19 cellular contexts compared by ENCODE assay signal in genomic region chr17:50354198-50354597, GRCh38. TPM values are rescaled to one million over a fixed set of nuclear protein-coding genes. Genes with fewer than 3 reads are reported as not detected.
"Had no signal": no experiment of that assay in that cellular context is flagged by ENCODE, and none has a peak within 500 bp of the region (broad histone marks: within the 10 kb centered on the region; RNA-seq: fewer than 3 reads in every experiment).

No MANE protein-coding gene starts in this region.

- DNase-seq: activated B cell treated with CpG ODN at 0.5 μM for 24 hours; activated CD8-positive, alpha-beta T cell treated with anti-CD3 and anti-CD28 coated beads, Interleukin-2, amount 10 ng/mL, durations not matched to agents 7 days and 5 days; activated naive CD4-positive, alpha-beta T cell treated with anti-CD3 and anti-CD28 coated beads for 36 hours; effector memory CD4-positive, alpha-beta T cell; esophagus squamous epithelium; heart right ventricle; immature natural killer cell; left ventricle myocardium superior; naive thymus-derived CD4-positive, alpha-beta T cell; stimulated activated CD4-positive, alpha-beta T cell treated with anti-CD3 and anti-CD28 coated beads, Interleukin-4, amount 100 ng/mL, for 24 hours had no signal

- H3K9ac ChIP-seq: neural progenitor cell had no signal

- H3K4me3 ChIP-seq: adrenal gland, esophagus squamous epithelium, heart right ventricle, neural progenitor cell, ovary, right lobe of liver, tibial artery had no signal

- H3K27me3 ChIP-seq: adrenal gland, esophagus squamous epithelium, heart right ventricle, neural progenitor cell, ovary, right lobe of liver, tibial artery had no signal

- H2AFZ ChIP-seq: neural progenitor cell had no signal

- H3K36me3 ChIP-seq: neural progenitor cell, ovary had no signal

- ATAC-seq: activated CD8-positive, alpha-beta T cell treated with anti-CD3 and anti-CD28 coated beads, Interleukin-2, amount 10 ng/mL, durations not matched to agents 7 days and 5 days; left ventricle myocardium superior; naive thymus-derived CD4-positive, alpha-beta T cell; stimulated activated memory B cell treated with anti-CD40 and anti-IgM and Interleukin-4, amounts not matched to agents 10 μg/mL and 1 μg/mL and 100 μg/mL, for 72 hours; T-cell had no signal

- H3K4me1 ChIP-seq: esophagus squamous epithelium, neural progenitor cell had no signal

- H3K27ac ChIP-seq: adrenal gland, esophagus squamous epithelium, heart right ventricle, neural progenitor cell, ovary, right lobe of liver, tibial artery had no signal

- H3K4me2 ChIP-seq: neural progenitor cell had no signal

- H3K27ac Mint-ChIP-seq: activated B cell treated with CpG ODN at 0.5 μM for 24 hours; activated CD8-positive, alpha-beta T cell treated with anti-CD3 and anti-CD28 coated beads, Interleukin-2, amount 10 ng/mL, durations not matched to agents 7 days and 5 days; activated naive CD4-positive, alpha-beta T cell treated with anti-CD3 and anti-CD28 coated beads for 36 hours; dendritic cell treated with granulocyte-macrophage colony-stimulating factor and Interleukin-4, amounts not matched to agents 40 ng/mL and 50 ng/mL, for 4 days; immature natural killer cell; memory B cell; neural progenitor cell; stimulated activated memory B cell treated with anti-CD40 and anti-IgM and Interleukin-4, amounts not matched to agents 10 μg/mL and 1 μg/mL and 100 μg/mL, for 72 hours; T-cell had no signal

- H3K4me1 Mint-ChIP-seq: activated B cell treated with CpG ODN at 0.5 μM for 24 hours had no signal

- H3K9me3 ChIP-seq: adrenal gland, esophagus squamous epithelium, heart right ventricle, ovary, right lobe of liver, tibial artery had no signal

- H3K9me3 Mint-ChIP-seq: activated B cell treated with CpG ODN at 0.5 μM for 24 hours; activated naive CD4-positive, alpha-beta T cell treated with anti-CD3 and anti-CD28 coated beads for 36 hours; dendritic cell treated with granulocyte-macrophage colony-stimulating factor and Interleukin-4, amounts not matched to agents 40 ng/mL and 50 ng/mL, for 4 days; immature natural killer cell; memory B cell; neural progenitor cell; stimulated activated memory B cell treated with anti-CD40 and anti-IgM and Interleukin-4, amounts not matched to agents 10 μg/mL and 1 μg/mL and 100 μg/mL, for 72 hours; T-cell had no signal

- H3K4me3 Mint-ChIP-seq: activated B cell treated with CpG ODN at 0.5 μM for 24 hours; activated CD8-positive, alpha-beta T cell treated with anti-CD3 and anti-CD28 coated beads, Interleukin-2, amount 10 ng/mL, durations not matched to agents 7 days and 5 days; activated naive CD4-positive, alpha-beta T cell treated with anti-CD3 and anti-CD28 coated beads for 36 hours; dendritic cell treated with granulocyte-macrophage colony-stimulating factor and Interleukin-4, amounts not matched to agents 40 ng/mL and 50 ng/mL, for 4 days; immature natural killer cell; memory B cell; naive thymus-derived CD4-positive, alpha-beta T cell; neural progenitor cell; stimulated activated memory B cell treated with anti-CD40 and anti-IgM and Interleukin-4, amounts not matched to agents 10 μg/mL and 1 μg/mL and 100 μg/mL, for 72 hours; T-cell had no signal

- H3K27me3 Mint-ChIP-seq: activated B cell treated with CpG ODN at 0.5 μM for 24 hours; dendritic cell treated with granulocyte-macrophage colony-stimulating factor and Interleukin-4, amounts not matched to agents 40 ng/mL and 50 ng/mL, for 4 days; memory B cell; naive thymus-derived CD4-positive, alpha-beta T cell; stimulated activated memory B cell treated with anti-CD40 and anti-IgM and Interleukin-4, amounts not matched to agents 10 μg/mL and 1 μg/mL and 100 μg/mL, for 72 hours; T-cell had no signal

RNA-seq across cellular contexts. Expression of gene EME1, which starts 18.8 kb away (rescaled TPM):
- polyA plus RNA-seq: naive thymus-derived CD4-positive, alpha-beta T cell had no signal
